ENCODE assay signal across 8 cellular contexts in the genomic region with DNA sequence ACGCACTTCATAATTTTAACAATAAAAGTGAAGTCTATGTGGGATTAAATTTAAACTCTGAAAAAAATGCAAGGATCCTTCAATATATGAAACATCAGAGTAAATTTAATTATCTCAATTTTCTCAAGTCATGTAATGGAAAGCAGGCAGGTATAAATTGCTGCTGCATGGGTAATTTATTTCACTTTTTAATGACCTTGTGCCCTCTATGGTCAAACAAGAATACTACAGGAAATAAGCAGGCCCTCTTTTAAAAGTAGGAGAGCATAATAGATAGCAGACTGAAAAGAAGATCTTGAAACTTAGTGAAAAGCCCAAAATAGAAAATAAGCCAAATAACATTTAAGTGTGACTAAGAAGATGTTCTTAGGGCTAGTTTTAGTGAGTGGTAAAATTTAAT. TPM values are rescaled to one million over a fixed set of nuclear protein-coding genes. Genes with fewer than 3 reads are reported as not detected.
DNase-seq lines count a peak whose midpoint lies in the region; ATAC-seq and TF ChIP-seq lines count a peak whose summit lies in the region.

No MANE protein-coding gene starts in this region.

- H3K27ac ChIP-seq in CD8-positive, alpha-beta T cell (ENCODE audit: low read depth, low read length): no peak overlapping the region

- TF ChIP-seq CTCF in CD8-positive, alpha-beta T cell (IDR thresholded peaks at IDR 0.05): peak; percentile 48

- no peaks in the 10 kb centered on the region for H3K36me3 ChIP-seq in CD8-positive, alpha-beta T cell (ENCODE audit: insufficient read depth, low read length)

- no peak overlapping the region for H3K4me3 Mint-ChIP-seq in CD8-positive, alpha-beta T cell
- no peak overlapping the region for H3K4me3 Mint-ChIP-seq in activated T-cell treated with anti-CD3 and anti-CD28 coated beads, Interleukin-2, amount 50 U/mL, for 72 hours

- no peaks in the 10 kb centered on the region for H3K27me3 Mint-ChIP-seq in CD8-positive, alpha-beta T cell (ENCODE audit: low read depth)
- H3K27me3 Mint-ChIP-seq in activated T-cell treated with anti-CD3 and anti-CD28 coated beads, Interleukin-2, amount 50 U/mL, for 72 hours (ENCODE audit: low read depth): no peaks in the 10 kb centered on the region

- H3K4me1 Mint-ChIP-seq in CD8-positive, alpha-beta T cell (ENCODE audit: low read depth): no peaks in the 10 kb centered on the region
- no peaks in the 10 kb centered on the region for H3K4me1 Mint-ChIP-seq in activated T-cell treated with anti-CD3 and anti-CD28 coated beads, Interleukin-2, amount 50 U/mL, for 72 hours (ENCODE audit: low read depth)

- POLR2A ChIA-PET in CD8-positive, alpha-beta T cell (lab: Charles Lee): no interaction called here

- H3K9me3 ChIP-seq in CD8-positive, alpha-beta T cell (ENCODE audit: low read length): no peaks in the 10 kb centered on the region

- CTCF ChIA-PET in CD8-positive, alpha-beta T cell (lab: Charles Lee): interaction anchor here (0.7 to 0.8 kb wide), 3 partner anchors 9 to 212 kb away, joined by 3 to 5 read pairs (median 3); no protein-coding TSS in a partner anchor

- H3K27me3 ChIP-seq in CD8-positive, alpha-beta T cell (ENCODE audit: insufficient read depth, low read length): no peaks in the 10 kb centered on the region

- ATAC-seq in CD8-positive, alpha-beta T cell: no peak
- no peak for ATAC-seq in GM19035 (IDR thresholded peaks at IDR 0.05; ENCODE audit: unreplicated experiment)
- ATAC-seq in activated T-cell treated with anti-CD3 and anti-CD28 coated beads, Interleukin-2, amount 50 U/mL, for 72 hours (replicated peaks in 1 of 2): no peak

- peaks cover 2% of the 10 kb centered on the region for H3K36me3 Mint-ChIP-seq in CD8-positive, alpha-beta T cell
- no peaks in the 10 kb centered on the region for H3K36me3 Mint-ChIP-seq in activated T-cell treated with anti-CD3 and anti-CD28 coated beads, Interleukin-2, amount 50 U/mL, for 72 hours (ENCODE audit: insufficient read depth in 2 of 2)

- DNase-seq in CD8-positive, alpha-beta T cell: no peak
- DNase-seq in HCEC 1CT (peak; percentile 17), RPMI7951 (ENCODE audit: low read depth) (peak; percentile 18), kidney glomerular epithelial cell (lab: John Stamatoyannopoulos, UW) (peak; percentile 3), NCI-H345 treated with DMSO at 0.1 percent for 48 hours (lab: John Stamatoyannopoulos, UW; ENCODE audit: unreplicated experiment) (no peak), GF-D8 (lab: John Stamatoyannopoulos, UW) (no peak)
- DNase-seq in activated T-cell treated with anti-CD3 and anti-CD28 coated beads, Interleukin-2, amount 50 U/mL, for 72 hours: no peak

- intact Hi-C loops in CD8-positive, alpha-beta T cell (cut with DNase I, micrococcal nuclease): loop anchor here (1.0 to 10.0 kb wide), 5 partner anchors 94 to 580 kb away; a partner anchor contains a TSS

- H3K4me3 ChIP-seq in CD8-positive, alpha-beta T cell (ENCODE audit: low read depth, low read length): no peak overlapping the region

- H3K4me1 ChIP-seq in CD8-positive, alpha-beta T cell (ENCODE audit: insufficient read depth, low read length): no peaks in the 10 kb centered on the region

- H3K27ac Mint-ChIP-seq in CD8-positive, alpha-beta T cell: no peak overlapping the region
- H3K27ac Mint-ChIP-seq in activated T-cell treated with anti-CD3 and anti-CD28 coated beads, Interleukin-2, amount 50 U/mL, for 72 hours: no peak overlapping the region

- H3K9me3 Mint-ChIP-seq in CD8-positive, alpha-beta T cell: no peaks in the 10 kb centered on the region
- H3K9me3 Mint-ChIP-seq in activated T-cell treated with anti-CD3 and anti-CD28 coated beads, Interleukin-2, amount 50 U/mL, for 72 hours: no peaks in the 10 kb centered on the region

RNA-seq across cellular contexts. Expression of a gene that starts 22.9 kb away (rescaled TPM):
- total RNA-seq in CD8-positive, alpha-beta T cell: 100 to 1,000 TPM; 113 to 125 TPM
- total RNA-seq in RPMI7951 (2014; rRNA removed; shearing (Covaris generic)): 81.0 and 82.3 TPM in 2 replicates
- total RNA-seq in activated T-cell treated with anti-CD3 and anti-CD28 coated beads, Interleukin-2, amount 50 U/mL, for 72 hours: 10 to 100 TPM; 27.5 to 30.4 TPM

RNA-seq across cellular contexts. Expression of a gene that starts 47.5 kb away (rescaled TPM):
- 10 to 100 TPM; 50.4 to 50.7 TPM for total RNA-seq in CD8-positive, alpha-beta T cell
- 16.1 and 22.3 TPM in 2 replicates for total RNA-seq in RPMI7951 (2014; rRNA removed; shearing (Covaris generic))
- total RNA-seq in activated T-cell treated with anti-CD3 and anti-CD28 coated beads, Interleukin-2, amount 50 U/mL, for 72 hours: 10 to 100 TPM; 34.1 to 42.4 TPM

Comparison
In these comparisons a context has a peak if more than half of its experiments do, and no peak if none do; other contexts are left out.
1. DNase-seq: peak in HCEC 1CT (single experiment), RPMI7951 (single experiment) and kidney glomerular epithelial cell (single experiment); none in CD8-positive, alpha-beta T cell (0 of 7), NCI-H345 treated with DMSO at 0.1 percent for 48 hours (single experiment), GF-D8 (single experiment) and activated T-cell treated with anti-CD3 and anti-CD28 coated beads, Interleukin-2, amount 50 U/mL, for 72 hours (0 of 2).